11 cellular contexts compared by ENCODE assay signal in the genomic region with DNA sequence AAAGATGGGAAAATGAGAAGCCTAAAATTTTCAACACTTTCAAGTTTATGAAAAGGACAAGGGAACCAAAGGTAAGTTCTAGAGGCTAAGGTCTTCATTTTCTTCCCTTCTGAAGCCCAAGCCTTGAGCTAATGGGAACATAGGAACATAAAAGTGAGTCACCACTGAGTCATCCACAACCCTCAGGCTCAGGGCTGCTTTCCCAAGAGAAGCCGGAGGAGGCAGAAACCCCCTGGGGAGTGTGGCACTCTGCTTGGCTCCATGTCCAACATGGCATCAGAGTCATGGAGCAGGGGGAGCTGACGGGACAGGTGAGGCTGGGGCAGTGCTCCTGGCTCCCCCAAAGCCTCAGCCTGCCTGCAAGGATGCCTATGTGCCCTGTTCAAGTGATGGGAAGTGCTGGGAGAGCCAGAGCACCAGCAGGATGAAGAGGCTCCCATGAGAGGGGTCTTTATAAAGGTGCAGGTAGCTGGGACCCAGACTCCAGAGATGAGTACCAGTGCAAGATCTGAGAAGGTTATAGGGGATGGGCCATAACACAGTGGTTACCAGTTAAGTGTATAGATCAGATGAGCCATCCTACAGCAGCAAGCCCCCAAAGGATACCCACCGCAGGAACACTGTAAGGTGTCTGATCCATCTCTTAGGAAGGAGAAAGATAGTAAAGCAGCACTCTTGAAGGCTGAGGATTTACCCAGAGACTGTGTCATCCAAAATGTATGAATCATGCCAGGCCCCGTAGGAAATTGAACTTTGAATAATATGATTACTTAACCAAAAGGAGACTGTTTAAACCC. TPM values are rescaled to one million over a fixed set of nuclear protein-coding genes. Genes with fewer than 3 reads are reported as not detected.
DNase-seq lines count a peak whose midpoint lies in the region; ATAC-seq, FAIRE-seq and TF ChIP-seq lines count a peak whose summit lies in the region.
"Had no signal": no experiment of that assay in that cellular context is flagged by ENCODE, and none has a peak within 500 bp of the region (broad histone marks: within the 10 kb centered on the region; RNA-seq: fewer than 3 reads in every experiment).

No MANE protein-coding gene starts in this region.

- H3K4me3 ChIP-seq in AG04449 (ENCODE audit: low read depth, low read length): no peak overlapping the region
- no peak overlapping the region for H3K4me3 ChIP-seq in adrenal gland
- H3K4me3 ChIP-seq in iPS DF 6.9 (ENCODE audit: low read length): no peak overlapping the region
- H3K4me3 ChIP-seq: colonic mucosa had no signal

- H3K27me3 ChIP-seq in adrenal gland (peaks cover 4% of the 10 kb centered on the region), iPS DF 6.9 (ENCODE audit: control insufficient read depth, insufficient read depth, low read length) (no peaks in the 10 kb centered on the region)
- H3K27me3 ChIP-seq: colonic mucosa had no signal

- POLR2A ChIA-PET in AG04449 (lab: Yijun Ruan, JAX): no interaction called here

- H3K4me1 ChIP-seq in adrenal gland (replicated peaks in 1 of 2) (no peaks in the 10 kb centered on the region), iPS DF 6.9 (ENCODE audit: control insufficient read depth, insufficient read depth, low read length) (peaks cover 4% of the 10 kb centered on the region; the same call in 1 of the 2 replicates)
- H3K4me1 ChIP-seq: colonic mucosa had no signal

- DNase-seq in AG04449 (ENCODE audit: low read depth, low spot score) (peak; percentile 52), HTR-8/SVneo (ENCODE audit: insufficient read length, low spot score) (peak; percentile 55), adrenal gland (peak; percentile 38 to 64 (median 55)), iPS DF 6.9 (ENCODE audit: low read depth, low spot score) (peak; percentile 13), T-helper 2 cell (no peak), NCI-H1417 (lab: John Stamatoyannopoulos, UW) (no peak), NCI-H2196 (lab: John Stamatoyannopoulos, UW; ENCODE audit: unreplicated experiment) (no peak)
- DNase-seq: activated CD8-positive, alpha-beta T cell treated with anti-CD3 and anti-CD28 coated beads for 36 hours; colonic mucosa; NCI-H510A had no signal

- H3K9me3 ChIP-seq in adrenal gland (replicated peaks in 1 of 3) (no peaks in the 10 kb centered on the region), iPS DF 6.9 (ENCODE audit: control insufficient read depth, insufficient read depth, low read length) (no peaks in the 10 kb centered on the region)
- H3K9me3 ChIP-seq: colonic mucosa had no signal

- no peak for ATAC-seq in HG03139 (IDR thresholded peaks at IDR 0.05; ENCODE audit: unreplicated experiment)
- ATAC-seq: activated CD8-positive, alpha-beta T cell treated with anti-CD3 and anti-CD28 coated beads for 36 hours had no signal

- WGBS in adrenal gland, 4 donors: 28 to 54% (median 48%) methylated on average over 3 to 4 of the region's 4 CpGs
- WGBS in iPS DF 6.9 (ENCODE audit: insufficient coverage, insufficient read length): no CpG with 5 or more reads among the region's 4 CpGs

- intact Hi-C loops in adrenal gland (cut with DNase I): no loop called here

- H3K27ac ChIP-seq in adrenal gland (no peak overlapping the region), iPS DF 6.9 (ENCODE audit: low read length) (no peak overlapping the region)
- H3K27ac ChIP-seq: colonic mucosa had no signal

- H3K36me3 ChIP-seq in adrenal gland (replicated peaks in 1 of 2): no peaks in the 10 kb centered on the region
- H3K36me3 ChIP-seq in iPS DF 6.9 (ENCODE audit: control insufficient read depth, insufficient read depth, low read length): no peaks in the 10 kb centered on the region
- H3K36me3 ChIP-seq: colonic mucosa had no signal

- CTCF ChIA-PET in AG04449 (lab: Yijun Ruan, JAX): interaction anchor here (0.8 to 2.4 kb wide), 11 partner anchors 10 to 458 kb away, joined by 3 to 22 read pairs (median 3); no protein-coding TSS in a partner anchor

- TF ChIP-seq CTCF in AG04449 (IDR thresholded peaks at IDR 0.05; ENCODE audit: insufficient read depth, low read length, missing control alignments) (peak; percentile 27), adrenal gland (IDR thresholded peaks at IDR 0.05) (no peak)

- no peak for TF ChIP-seq POLR2A in adrenal gland (IDR thresholded peaks at IDR 0.05)

- FAIRE-seq in HTR-8/SVneo (lab: Jason Lieb, UNC): no peak

RNA-seq across cellular contexts. Expression of gene RYR3, which starts 31.8 kb away (rescaled TPM):
- total RNA-seq in adrenal gland: 10 to 100 TPM in 1 of 8 donors, 1 to 10 TPM in 4, under 1 TPM in 3; 0.32 to 60.7 (median 1.5) TPM
- polyA plus RNA-seq in adrenal gland: 1 to 10 TPM; 3.3 to 8.6 (median 4.3) TPM
- total RNA-seq: activated CD8-positive, alpha-beta T cell treated with anti-CD3 and anti-CD28 coated beads for 36 hours had no signal

Comparison
In these comparisons a context has a peak if more than half of its experiments do, and no peak if none do; other contexts are left out.
1. DNase-seq: peak in AG04449 (single experiment), HTR-8/SVneo (single experiment), adrenal gland (7 of 7) and iPS DF 6.9 (single experiment); none in T-helper 2 cell (0 of 5), NCI-H1417 (0 of 3) and NCI-H2196 (single experiment).